Comparison of ENCODE assay signal across 8 cellular contexts in the genomic region with DNA sequence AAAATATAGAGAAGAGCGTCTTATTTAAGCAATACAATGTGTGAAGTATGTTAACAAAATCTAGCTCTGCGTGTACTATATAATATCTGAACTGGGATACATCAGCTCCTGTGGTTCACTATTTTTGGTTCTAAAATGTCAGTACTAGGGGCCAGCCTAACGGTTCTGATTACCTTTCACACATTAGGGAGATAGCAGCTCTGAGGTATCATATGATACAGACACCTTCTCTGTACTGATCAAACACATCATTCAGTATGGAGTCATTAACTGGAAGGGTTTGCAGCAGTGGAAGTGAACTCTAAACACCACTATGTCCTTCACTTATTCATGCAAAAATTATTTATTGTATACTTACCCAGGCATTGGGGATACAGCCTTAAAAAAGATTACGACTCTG. TPM values are rescaled to one million over a fixed set of nuclear protein-coding genes. Genes with fewer than 3 reads are reported as not detected.
DNase-seq lines count a peak whose midpoint lies in the region; ATAC-seq and TF ChIP-seq lines count a peak whose summit lies in the region.

No MANE protein-coding gene starts in this region.

- 32 to 38% methylated on average over 4 of the region's 4 CpGs for WGBS in transverse colon (ENCODE audit: low coverage in 1 of 2), 2 donors

- peaks cover 2 to 5% of the 10 kb centered on the region in 2 donors for H3K36me3 Mint-ChIP-seq in activated T-cell treated with anti-CD3 and anti-CD28 coated beads, Interleukin-2, amount 50 U/mL, for 72 hours (ENCODE audit: insufficient read depth in 2 of 2)
- peaks cover 28% of the 10 kb centered on the region for H3K36me3 Mint-ChIP-seq in activated CD8-positive, alpha-beta T cell treated with anti-CD3 and anti-CD28 coated beads, Interleukin-2, amount 10 ng/mL, durations not matched to agents 7 days and 5 days (ENCODE audit: low read depth)

- H3K9me3 Mint-ChIP-seq in activated T-cell treated with anti-CD3 and anti-CD28 coated beads, Interleukin-2, amount 50 U/mL, for 72 hours, result no peaks in the 10 kb centered on the region
- no peaks in the 10 kb centered on the region for H3K9me3 Mint-ChIP-seq in activated CD8-positive, alpha-beta T cell treated with anti-CD3 and anti-CD28 coated beads, Interleukin-2, amount 10 ng/mL, durations not matched to agents 7 days and 5 days (ENCODE audit: insufficient read depth)

- peak overlapping the region; percentile 98 for H3K27ac Mint-ChIP-seq in activated T-cell treated with anti-CD3 and anti-CD28 coated beads, Interleukin-2, amount 50 U/mL, for 72 hours
- H3K27ac Mint-ChIP-seq in activated CD8-positive, alpha-beta T cell treated with anti-CD3 and anti-CD28 coated beads, Interleukin-2, amount 10 ng/mL, durations not matched to agents 7 days and 5 days, result peak overlapping the region; percentile 98

- H3K4me3 ChIP-seq in transverse colon, result peak overlapping the region; percentile 72 to 90 (median 88)

- peaks cover 62% of the 10 kb centered on the region for H3K4me1 Mint-ChIP-seq in activated T-cell treated with anti-CD3 and anti-CD28 coated beads, Interleukin-2, amount 50 U/mL, for 72 hours (ENCODE audit: low read depth)
- peaks cover 50% of the 10 kb centered on the region for H3K4me1 Mint-ChIP-seq in activated CD8-positive, alpha-beta T cell treated with anti-CD3 and anti-CD28 coated beads, Interleukin-2, amount 10 ng/mL, durations not matched to agents 7 days and 5 days (ENCODE audit: low read depth)

- peak overlapping the region; percentile 97 to 99 (median 98) for H3K27ac ChIP-seq in transverse colon

- no peak for TF ChIP-seq EP300 in transverse colon (IDR thresholded peaks at IDR 0.05; ENCODE audit: low read depth)

- no peaks in the 10 kb centered on the region for H3K36me3 ChIP-seq in transverse colon

- no peak for TF ChIP-seq POLR2A in transverse colon (IDR thresholded peaks at IDR 0.05)

- H3K9me3 ChIP-seq in transverse colon, result no peaks in the 10 kb centered on the region

- no peak for DNase-seq in activated T-cell treated with anti-CD3 and anti-CD28 coated beads, Interleukin-2, amount 50 U/mL, for 72 hours
- DNase-seq in activated T-cell treated with anti-CD3 and anti-CD28 coated beads, Interleukin-2, amount 50 U/mL, for 1 hour, result no peak
- DNase-seq in activated CD8-positive, alpha-beta T cell treated with anti-CD3 and anti-CD28 coated beads, Interleukin-2, amount 10 ng/mL, durations not matched to agents 7 days and 5 days, result no peak
- DNase-seq in left kidney (ENCODE audit: low read depth, low spot score), result peak; percentile 22
- DNase-seq in transverse colon, result no peak
- no peak for DNase-seq in EL
- no peak for DNase-seq in NCI-H524 treated with DMSO at 0.1 percent for 48 hours (lab: John Stamatoyannopoulos, UW)

- intact Hi-C loops in transverse colon (cut with DNase I; ENCODE audit: low total_unique reads), result no loop called here

- POLR2A ChIA-PET in activated CD8-positive, alpha-beta T cell treated with anti-CD3 and anti-CD28 coated beads, Interleukin-2, amount 10 ng/mL, durations not matched to agents 7 days and 5 days (lab: Charles Lee), result interaction anchor here (0.7 to 2.0 kb wide), 17 partner anchors 10 to 271 kb away, joined by 3 to 13 read pairs (median 5); partner anchors contain the start of genes ERAP1 and ERAP2

- no peaks in the 10 kb centered on the region for H3K27me3 Mint-ChIP-seq in activated T-cell treated with anti-CD3 and anti-CD28 coated beads, Interleukin-2, amount 50 U/mL, for 72 hours (ENCODE audit: low read depth)
- H3K27me3 Mint-ChIP-seq in activated CD8-positive, alpha-beta T cell treated with anti-CD3 and anti-CD28 coated beads, Interleukin-2, amount 10 ng/mL, durations not matched to agents 7 days and 5 days (ENCODE audit: low read depth), result no peaks in the 10 kb centered on the region

- no peaks in the 10 kb centered on the region for H3K27me3 ChIP-seq in transverse colon

- no peak for ATAC-seq in activated T-cell treated with anti-CD3 and anti-CD28 coated beads, Interleukin-2, amount 50 U/mL, for 72 hours (replicated peaks in 1 of 2)
- ATAC-seq in activated CD8-positive, alpha-beta T cell treated with anti-CD3 and anti-CD28 coated beads, Interleukin-2, amount 10 ng/mL, durations not matched to agents 7 days and 5 days, result no peak
- no peak for ATAC-seq in GM18873 (IDR thresholded peaks at IDR 0.05; ENCODE audit: low FRiP score, unreplicated experiment)

- TF ChIP-seq CTCF in transverse colon (IDR thresholded peaks at IDR 0.05), result no peak

- in situ Hi-C loops in transverse colon (cut with MboI; ENCODE audit: low pct_ligation_motif_present in 1 of 4, low pct_unique_long_range_greater_than_20kb in 1 of 4, low sequenced_read_pairs in 3 of 4), result no loop called here

- peaks cover 14 to 44% (median 24%) of the 10 kb centered on the region in 4 donors for H3K4me1 ChIP-seq in transverse colon

- peak overlapping the region; percentile 93 to 99 for H3K4me3 Mint-ChIP-seq in activated T-cell treated with anti-CD3 and anti-CD28 coated beads, Interleukin-2, amount 50 U/mL, for 72 hours
- H3K4me3 Mint-ChIP-seq in activated CD8-positive, alpha-beta T cell treated with anti-CD3 and anti-CD28 coated beads, Interleukin-2, amount 10 ng/mL, durations not matched to agents 7 days and 5 days, result peak overlapping the region; percentile 88

- CTCF ChIA-PET in activated CD8-positive, alpha-beta T cell treated with anti-CD3 and anti-CD28 coated beads, Interleukin-2, amount 10 ng/mL, durations not matched to agents 7 days and 5 days (lab: Charles Lee), result interaction anchor here (1.0 to 1.5 kb wide), 5 partner anchors 10 to 227 kb away, joined by 4 to 13 read pairs (median 5); partner anchors contain the start of gene ERAP2

RNA-seq across cellular contexts. Expression of gene LNPEP, which starts 2.1 kb away (rescaled TPM):
- total RNA-seq in activated T-cell treated with anti-CD3 and anti-CD28 coated beads, Interleukin-2, amount 50 U/mL, for 72 hours, result 10 to 100 TPM; 75.7 to 80.3 TPM
- 10 to 100 TPM; 85.9 to 90.1 TPM for total RNA-seq in activated CD8-positive, alpha-beta T cell treated with anti-CD3 and anti-CD28 coated beads, Interleukin-2, amount 10 ng/mL, durations not matched to agents 7 days and 5 days
- 10 to 100 TPM in 3 of 4 donors, 1 to 10 TPM in 1; 7.2 to 40.5 (median 34.8) TPM for total RNA-seq in transverse colon

RNA-seq across cellular contexts. Expression of gene ERAP2, which starts 57.5 kb away (rescaled TPM):
- total RNA-seq in activated T-cell treated with anti-CD3 and anti-CD28 coated beads, Interleukin-2, amount 50 U/mL, for 72 hours, result 100 to 1,000 TPM in 1 of 2 donors, 10 to 100 TPM in 1; 92.1 to 133 TPM
- 10 to 100 TPM; 93.0 to 96.0 TPM for total RNA-seq in activated CD8-positive, alpha-beta T cell treated with anti-CD3 and anti-CD28 coated beads, Interleukin-2, amount 10 ng/mL, durations not matched to agents 7 days and 5 days
- 10 to 100 TPM in 3 of 4 donors, 1 to 10 TPM in 1; 7.1 to 39.1 (median 33.1) TPM for total RNA-seq in transverse colon
